ENCODE assay signal across 10 cellular contexts in genomic region chr2:10446631-10447030, GRCh38. TPM values are rescaled to one million over a fixed set of nuclear protein-coding genes. Genes with fewer than 3 reads are reported as not detected.
DNase-seq lines count a peak whose midpoint lies in the region; ATAC-seq and TF ChIP-seq lines count a peak whose summit lies in the region.
"Had no signal": no experiment of that assay in that cellular context is flagged by ENCODE, and none has a peak within 500 bp of the region (broad histone marks: within the 10 kb centered on the region; RNA-seq: fewer than 3 reads in every experiment).

No MANE protein-coding gene starts in this region.

- intact Hi-C loops in activated CD4-positive, alpha-beta T cell treated with anti-CD3 and anti-CD28 coated beads for 36 hours (cut with DNase I, micrococcal nuclease): loop anchor here (5.0 to 10.0 kb wide), 7 partner anchors 39 to 1764 kb away; partner anchors contain the start of genes ADAM17 (in 1 of the 2), E2F6 (in 1 of the 2), IAH1 (in 1 of the 2) and ID2 (in 1 of the 2)
- intact Hi-C loops in body of pancreas (cut with DNase I): no loop called here

- no peak for TF ChIP-seq CTCF in SU-DHL-6 (IDR thresholded peaks at IDR 0.05; ENCODE audit: insufficient read depth, low read length, poor library complexity, severe bottlenecking)
- TF ChIP-seq CTCF in gastroesophageal sphincter (IDR thresholded peaks at IDR 0.05): no peak
- TF ChIP-seq CTCF in body of pancreas (IDR thresholded peaks at IDR 0.05): no peak

- H3K27ac ChIP-seq in SU-DHL-6 (ENCODE audit: low read depth, low read length) (peak overlapping the region; percentile 86), gastroesophageal sphincter (peak overlapping the region; percentile 93 to 99 (median 97)), body of pancreas (peak overlapping the region in 2 of 4 donors; percentile 95 to 97)

- peaks cover 42% of the 10 kb centered on the region for H3F3A ChIP-seq in SU-DHL-6 (ENCODE audit: insufficient read depth)

- H3K36me3 ChIP-seq in SU-DHL-6 (ENCODE audit: low read length): peaks cover 36% of the 10 kb centered on the region
- peaks cover 0 to 33% of the 10 kb centered on the region in 2 donors for H3K36me3 ChIP-seq in gastroesophageal sphincter
- peaks cover 4 to 14% of the 10 kb centered on the region in 2 donors for H3K36me3 ChIP-seq in body of pancreas (replicated peaks in 1 of 2; ENCODE audit: insufficient read depth in 1 of 2, low read depth in 2 of 2)

- peaks cover 3 to 61% (median 15%) of the 10 kb centered on the region in 3 donors for H3K4me1 ChIP-seq in gastroesophageal sphincter
- H3K4me1 ChIP-seq in body of pancreas: peaks cover 47% of the 10 kb centered on the region

- peak overlapping the region; percentile 76 for H3K27ac Mint-ChIP-seq in activated CD4-positive, alpha-beta T cell treated with anti-CD3 and anti-CD28 coated beads for 36 hours
- H3K27ac Mint-ChIP-seq in stimulated activated naive B cell treated with anti-CD40 and anti-IgM and Interleukin-4, amounts not matched to agents 10 μg/mL and 1 μg/mL and 100 μg/mL, for 72 hours: no peak overlapping the region

- no peaks in the 10 kb centered on the region for H3K27me3 Mint-ChIP-seq in activated CD4-positive, alpha-beta T cell treated with anti-CD3 and anti-CD28 coated beads for 36 hours
- no peaks in the 10 kb centered on the region for H3K27me3 Mint-ChIP-seq in stimulated activated naive B cell treated with anti-CD40 and anti-IgM and Interleukin-4, amounts not matched to agents 10 μg/mL and 1 μg/mL and 100 μg/mL, for 72 hours

- no peaks in the 10 kb centered on the region for H3K27me3 ChIP-seq in SU-DHL-6 (ENCODE audit: low read length)
- H3K27me3 ChIP-seq in gastroesophageal sphincter: no peaks in the 10 kb centered on the region
- H3K27me3 ChIP-seq in body of pancreas: no peaks in the 10 kb centered on the region

- peaks cover 41% of the 10 kb centered on the region for H3K79me2 ChIP-seq in SU-DHL-6 (ENCODE audit: insufficient read depth, low read length)

- CTCF ChIA-PET in activated CD4-positive, alpha-beta T cell treated with anti-CD3 and anti-CD28 coated beads for 36 hours (lab: Charles Lee): interaction anchor here (0.7 to 2.2 kb wide), 8 partner anchors 11 to 375 kb away, joined by 3 to 12 read pairs (median 3); no protein-coding TSS in a partner anchor

- H3K4me3 ChIP-seq in SU-DHL-6 (ENCODE audit: insufficient read depth, low read length, poor library complexity, severe bottlenecking): peak overlapping the region; percentile 82
- peak overlapping the region in 1 of 2 donors; percentile 81 for H3K4me3 ChIP-seq in gastroesophageal sphincter
- H3K4me3 ChIP-seq in body of pancreas: no peak overlapping the region

- no peaks in the 10 kb centered on the region for H3K9me2 ChIP-seq in SU-DHL-6 (replicated peaks; ENCODE audit: insufficient read depth, low read length)

- no peak for TF ChIP-seq EP300 in gastroesophageal sphincter (IDR thresholded peaks at IDR 0.05)

- no peak overlapping the region for H2AFZ ChIP-seq in SU-DHL-6 (ENCODE audit: low read depth, low read length, severe bottlenecking)

- peaks cover 48% of the 10 kb centered on the region for H3K36me3 Mint-ChIP-seq in activated CD4-positive, alpha-beta T cell treated with anti-CD3 and anti-CD28 coated beads for 36 hours (ENCODE audit: low read depth)
- peaks cover 28 to 33% of the 10 kb centered on the region in 2 donors for H3K36me3 Mint-ChIP-seq in stimulated activated naive B cell treated with anti-CD40 and anti-IgM and Interleukin-4, amounts not matched to agents 10 μg/mL and 1 μg/mL and 100 μg/mL, for 72 hours

- H3K4me2 ChIP-seq in SU-DHL-6 (ENCODE audit: low read depth, low read length, poor library complexity, severe bottlenecking): peak overlapping the region; percentile 97

- H3K9me3 ChIP-seq in SU-DHL-6 (ENCODE audit: insufficient read depth, low read length) (no peaks in the 10 kb centered on the region), gastroesophageal sphincter (no peaks in the 10 kb centered on the region), body of pancreas (no peaks in the 10 kb centered on the region)

- no peak for DNase-seq in activated CD4-positive, alpha-beta T cell treated with anti-CD3 and anti-CD28 coated beads for 36 hours
- DNase-seq in activated CD4-positive, alpha-beta T cell treated with anti-CD3 and anti-CD28 coated beads for 4 hours: no peak
- no peak for DNase-seq in stimulated activated naive B cell treated with anti-CD40 and anti-IgM and Interleukin-4, amounts not matched to agents 10 μg/mL and 1 μg/mL and 100 μg/mL, for 72 hours
- DNase-seq in hepatic stellate cell (ENCODE audit: low spot score) (no peak), NCI-H345 treated with DMSO at 0.1 percent for 48 hours (lab: John Stamatoyannopoulos, UW; ENCODE audit: unreplicated experiment) (no peak), body of pancreas (no peak)
- DNase-seq: COR-L47, NCI-H187 treated with DMSO at 0.1 percent for 48 hours had no signal

- peak overlapping the region; percentile 85 for H3K4me3 Mint-ChIP-seq in activated CD4-positive, alpha-beta T cell treated with anti-CD3 and anti-CD28 coated beads for 36 hours
- peak overlapping the region; percentile 75 to 88 for H3K4me3 Mint-ChIP-seq in stimulated activated naive B cell treated with anti-CD40 and anti-IgM and Interleukin-4, amounts not matched to agents 10 μg/mL and 1 μg/mL and 100 μg/mL, for 72 hours

- ATAC-seq in activated CD4-positive, alpha-beta T cell treated with anti-CD3 and anti-CD28 coated beads for 36 hours: no peak
- no peak for ATAC-seq in gastroesophageal sphincter
- no peak for ATAC-seq in stimulated activated naive B cell treated with anti-CD40 and anti-IgM and Interleukin-4, amounts not matched to agents 10 μg/mL and 1 μg/mL and 100 μg/mL, for 72 hours (replicated peaks)
- ATAC-seq in body of pancreas: no peak

- peaks cover 62% of the 10 kb centered on the region for H3K4me1 Mint-ChIP-seq in activated CD4-positive, alpha-beta T cell treated with anti-CD3 and anti-CD28 coated beads for 36 hours
- peaks cover 23 to 53% of the 10 kb centered on the region in 2 donors for H3K4me1 Mint-ChIP-seq in stimulated activated naive B cell treated with anti-CD40 and anti-IgM and Interleukin-4, amounts not matched to agents 10 μg/mL and 1 μg/mL and 100 μg/mL, for 72 hours

- POLR2A ChIA-PET in activated CD4-positive, alpha-beta T cell treated with anti-CD3 and anti-CD28 coated beads for 36 hours (lab: Charles Lee): interaction anchor here (0.6 to 0.8 kb wide), 2 partner anchors 145 to 229 kb away, joined by 4 to 5 read pairs; no protein-coding TSS in a partner anchor

- peaks cover 36% of the 10 kb centered on the region for H4K20me1 ChIP-seq in SU-DHL-6 (ENCODE audit: low read depth, low read length)

- H3K9ac ChIP-seq in SU-DHL-6 (ENCODE audit: low read length): peak overlapping the region; percentile 81

- TF ChIP-seq POLR2A in gastroesophageal sphincter (IDR thresholded peaks at IDR 0.05): no peak
- no peak for TF ChIP-seq POLR2A in body of pancreas (IDR thresholded peaks at IDR 0.05)

- no peaks in the 10 kb centered on the region for H3K9me3 Mint-ChIP-seq in activated CD4-positive, alpha-beta T cell treated with anti-CD3 and anti-CD28 coated beads for 36 hours (ENCODE audit: low read depth)
- no peaks in the 10 kb centered on the region for H3K9me3 Mint-ChIP-seq in stimulated activated naive B cell treated with anti-CD40 and anti-IgM and Interleukin-4, amounts not matched to agents 10 μg/mL and 1 μg/mL and 100 μg/mL, for 72 hours

- 46 to 48% methylated on average over 6 of the region's 6 CpGs for WGBS in gastroesophageal sphincter (ENCODE audit: low coverage in 1 of 2), 2 donors
- 59 to 61% methylated on average over 6 of the region's 6 CpGs for WGBS in body of pancreas, 2 donors

RNA-seq across cellular contexts. Expression of gene ODC1, which starts 1.5 kb away (rescaled TPM):
- total RNA-seq in activated CD4-positive, alpha-beta T cell treated with anti-CD3 and anti-CD28 coated beads for 36 hours: 100 to 1,000 TPM; 158 to 170 TPM
- total RNA-seq in gastroesophageal sphincter (100 to 1,000 TPM; 105 to 199 (median 137) TPM), body of pancreas (10 to 100 TPM; 31.9 to 59.7 TPM)
